ENCODE assay signal across 32 cellular contexts in the genomic region with DNA sequence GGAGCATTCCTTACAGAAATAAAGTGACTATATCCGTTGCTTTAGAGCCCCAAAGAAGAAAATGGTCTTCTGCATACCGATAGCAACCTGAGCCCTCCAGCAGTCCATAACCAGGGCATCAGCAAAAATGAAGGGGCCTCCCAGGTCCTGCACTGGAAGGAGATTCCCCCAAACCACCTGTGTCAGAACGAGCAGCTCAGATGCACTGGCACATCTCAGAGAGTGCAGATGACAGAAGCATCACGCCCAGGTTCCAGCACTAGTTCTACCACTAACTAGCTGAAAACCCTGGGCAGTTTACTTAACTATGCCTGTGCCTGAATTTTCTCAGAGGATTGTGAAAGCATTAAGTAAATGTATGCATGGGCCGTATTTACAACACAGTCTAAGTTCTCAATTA.
"Had no signal": no experiment of that assay in that cellular context is flagged by ENCODE, and none has a peak within 500 bp of the region (broad histone marks: within the 10 kb centered on the region; RNA-seq: fewer than 3 reads in every experiment).

No MANE protein-coding gene starts in this region.

- DNase-seq: activated B cell treated with CpG ODN at 0.5 μM for 24 hours; activated CD4-positive, alpha-beta T cell treated with anti-CD3 and anti-CD28 coated beads for 48 hours; activated CD4-positive, alpha-beta T cell treated with anti-CD3 and anti-CD28 coated beads, Interleukin-2, amount 50 U/mL, for 1 hour; activated CD4-positive, alpha-beta T cell treated with anti-CD3 and anti-CD28 coated beads, Interleukin-2, amount 50 U/mL, for 48 hours; activated CD8-positive, alpha-beta memory T cell treated with anti-CD3 and anti-CD28 coated beads, Interleukin-2, amount 10 ng/mL, durations not matched to agents 7 days and 5 days; activated CD8-positive, alpha-beta memory T cell treated with anti-CD3 and anti-CD28 coated beads, Interleukin-2, amount 50 U/mL, for 48 hours; activated CD8-positive, alpha-beta T cell treated with anti-CD3 and anti-CD28 coated beads for 36 hours; activated effector memory CD4-positive, alpha-beta T cell treated with Interleukin-2 at 50 U/mL for 16 hours; activated naive CD4-positive, alpha-beta T cell treated with anti-CD3 and anti-CD28 coated beads for 36 hours; activated naive CD8-positive, alpha-beta T cell treated with anti-CD3 and anti-CD28 coated beads for 36 hours; activated naive CD8-positive, alpha-beta T cell treated with anti-CD3 and anti-CD28 coated beads, Interleukin-2, amount 50 U/mL, for 24 hours; activated T-cell treated with anti-CD3 and anti-CD28 coated beads for 4 hours; activated T-cell treated with anti-CD3 and anti-CD28 coated beads, Interleukin-2, amount 50 U/mL, for 24 hours; activated T-cell treated with anti-CD3 and anti-CD28 coated beads, Interleukin-2, amount 50 U/mL, for 72 hours; adrenal gland; amygdala; aorta; body of pancreas; cortex of kidney; dermis blood vessel endothelial cell; effector CD4-positive, alpha-beta T cell; effector memory CD8-positive, alpha-beta T cell; foreskin fibroblast; SW 1271; T-helper 1 cell; T-helper 17 cell; T1000; WERI-Rb-1 had no signal

- H3K4me3 ChIP-seq: adrenal gland, body of pancreas had no signal

- H3K27me3 ChIP-seq: adrenal gland, body of pancreas had no signal

- H3K36me3 Mint-ChIP-seq: activated CD8-positive, alpha-beta memory T cell treated with anti-CD3 and anti-CD28 coated beads, Interleukin-2, amount 10 ng/mL, durations not matched to agents 7 days and 5 days; activated naive CD4-positive, alpha-beta T cell treated with anti-CD3 and anti-CD28 coated beads, Interleukin-2, amount 50 U/mL, for 24 hours; activated naive CD8-positive, alpha-beta T cell treated with anti-CD3 and anti-CD28 coated beads for 36 hours had no signal

- H3K4me3 Mint-ChIP-seq: activated B cell treated with CpG ODN at 0.5 μM for 24 hours; activated CD8-positive, alpha-beta memory T cell treated with anti-CD3 and anti-CD28 coated beads, Interleukin-2, amount 10 ng/mL, durations not matched to agents 7 days and 5 days; activated CD8-positive, alpha-beta T cell treated with anti-CD3 and anti-CD28 coated beads for 36 hours; activated naive CD4-positive, alpha-beta T cell treated with anti-CD3 and anti-CD28 coated beads for 36 hours; activated naive CD4-positive, alpha-beta T cell treated with anti-CD3 and anti-CD28 coated beads, Interleukin-2, amount 50 U/mL, for 24 hours; activated naive CD8-positive, alpha-beta T cell treated with anti-CD3 and anti-CD28 coated beads for 36 hours; activated naive CD8-positive, alpha-beta T cell treated with anti-CD3 and anti-CD28 coated beads, Interleukin-2, amount 50 U/mL, for 24 hours; activated T-cell treated with anti-CD3 and anti-CD28 coated beads, Interleukin-2, amount 50 U/mL, for 24 hours; activated T-cell treated with anti-CD3 and anti-CD28 coated beads, Interleukin-2, amount 50 U/mL, for 72 hours; effector memory CD8-positive, alpha-beta T cell; T-helper 17 cell; T-helper 2 cell treated with Interferon-gamma antibody and Interleukin-4, amounts not matched to agents 5 μg/mL and 100 μg/mL, for 36 hours had no signal

- H3K27me3 Mint-ChIP-seq: activated B cell treated with CpG ODN at 0.5 μM for 24 hours; activated CD8-positive, alpha-beta memory T cell treated with anti-CD3 and anti-CD28 coated beads, Interleukin-2, amount 10 ng/mL, durations not matched to agents 7 days and 5 days; activated CD8-positive, alpha-beta T cell treated with anti-CD3 and anti-CD28 coated beads for 36 hours; activated naive CD8-positive, alpha-beta T cell treated with anti-CD3 and anti-CD28 coated beads, Interleukin-2, amount 50 U/mL, for 24 hours had no signal

- H3K4me1 ChIP-seq: adrenal gland, body of pancreas had no signal

- ATAC-seq: activated CD4-positive, CD25-positive, alpha-beta regulatory T cell treated with anti-CD3 and anti-CD28 coated beads, Interleukin-2, amount 50 U/mL, for 24 hours; activated CD8-positive, alpha-beta memory T cell treated with anti-CD3 and anti-CD28 coated beads, Interleukin-2, amount 10 ng/mL, durations not matched to agents 7 days and 5 days; activated CD8-positive, alpha-beta T cell treated with anti-CD3 and anti-CD28 coated beads for 36 hours; activated naive CD8-positive, alpha-beta T cell treated with anti-CD3 and anti-CD28 coated beads, Interleukin-2, amount 50 U/mL, for 24 hours; activated T-cell treated with anti-CD3 and anti-CD28 coated beads, Interleukin-2, amount 50 U/mL, for 72 hours; body of pancreas; effector memory CD8-positive, alpha-beta T cell; T-helper 17 cell had no signal

- H3K27ac ChIP-seq: adrenal gland, body of pancreas, epithelial cell of prostate, WERI-Rb-1 had no signal

- H3K36me3 ChIP-seq: adrenal gland, WERI-Rb-1 had no signal

- H3K9me3 Mint-ChIP-seq: activated CD8-positive, alpha-beta T cell treated with anti-CD3 and anti-CD28 coated beads for 36 hours; activated naive CD4-positive, alpha-beta T cell treated with anti-CD3 and anti-CD28 coated beads for 36 hours; activated naive CD8-positive, alpha-beta T cell treated with anti-CD3 and anti-CD28 coated beads for 36 hours; T-helper 2 cell treated with Interferon-gamma antibody and Interleukin-4, amounts not matched to agents 5 μg/mL and 100 μg/mL, for 36 hours had no signal

- H3K27ac Mint-ChIP-seq: activated B cell treated with CpG ODN at 0.5 μM for 24 hours; activated CD8-positive, alpha-beta memory T cell treated with anti-CD3 and anti-CD28 coated beads, Interleukin-2, amount 10 ng/mL, durations not matched to agents 7 days and 5 days; activated CD8-positive, alpha-beta T cell treated with anti-CD3 and anti-CD28 coated beads for 36 hours; activated naive CD4-positive, alpha-beta T cell treated with anti-CD3 and anti-CD28 coated beads for 36 hours; activated naive CD4-positive, alpha-beta T cell treated with anti-CD3 and anti-CD28 coated beads, Interleukin-2, amount 50 U/mL, for 24 hours; activated naive CD8-positive, alpha-beta T cell treated with anti-CD3 and anti-CD28 coated beads for 36 hours; activated naive CD8-positive, alpha-beta T cell treated with anti-CD3 and anti-CD28 coated beads, Interleukin-2, amount 50 U/mL, for 24 hours; activated T-cell treated with anti-CD3 and anti-CD28 coated beads, Interleukin-2, amount 50 U/mL, for 24 hours; activated T-cell treated with anti-CD3 and anti-CD28 coated beads, Interleukin-2, amount 50 U/mL, for 72 hours; effector memory CD8-positive, alpha-beta T cell; T-helper 17 cell; T-helper 2 cell treated with Interferon-gamma antibody and Interleukin-4, amounts not matched to agents 5 μg/mL and 100 μg/mL, for 36 hours had no signal

- H3K4me1 Mint-ChIP-seq: activated B cell treated with CpG ODN at 0.5 μM for 24 hours; activated CD8-positive, alpha-beta memory T cell treated with anti-CD3 and anti-CD28 coated beads, Interleukin-2, amount 10 ng/mL, durations not matched to agents 7 days and 5 days; activated naive CD4-positive, alpha-beta T cell treated with anti-CD3 and anti-CD28 coated beads, Interleukin-2, amount 50 U/mL, for 24 hours; activated naive CD8-positive, alpha-beta T cell treated with anti-CD3 and anti-CD28 coated beads for 36 hours; activated naive CD8-positive, alpha-beta T cell treated with anti-CD3 and anti-CD28 coated beads, Interleukin-2, amount 50 U/mL, for 24 hours; T-helper 17 cell had no signal

- H3K9me3 ChIP-seq: adrenal gland had no signal
